29 cellular contexts compared by ENCODE assay signal in the genomic region with DNA sequence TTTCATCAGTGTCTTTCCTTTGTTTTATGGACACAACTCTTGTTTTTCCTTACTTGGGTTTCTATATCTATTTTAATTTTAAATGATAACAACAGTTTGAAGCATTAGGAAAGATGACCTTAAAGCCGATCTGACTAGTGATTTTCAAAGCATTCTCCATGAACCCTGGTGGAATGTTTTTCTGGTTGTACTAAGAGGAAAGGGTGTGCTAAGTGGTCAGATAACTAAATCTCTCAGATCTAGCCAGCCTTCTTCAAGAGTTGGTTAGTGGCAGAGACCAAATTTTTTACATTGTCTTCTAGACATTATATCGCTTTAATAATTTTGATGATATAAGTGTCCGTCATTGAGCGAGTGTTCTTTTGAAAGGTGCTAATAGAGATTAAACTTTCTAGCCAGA.
"Had no signal": no experiment of that assay in that cellular context is flagged by ENCODE, and none has a peak within 500 bp of the region (broad histone marks: within the 10 kb centered on the region; RNA-seq: fewer than 3 reads in every experiment).

No MANE protein-coding gene starts in this region.

- H3K4me3 Mint-ChIP-seq: activated CD4-positive, alpha-beta memory T cell treated with anti-CD3 and anti-CD28 coated beads, Interleukin-2, amount 10 ng/mL, durations not matched to agents 7 days and 5 days; activated CD4-positive, alpha-beta T cell treated with anti-CD3 and anti-CD28 coated beads, Interleukin-2, amount 10 ng/mL, durations not matched to agents 7 days and 5 days; activated naive CD4-positive, alpha-beta T cell treated with anti-CD3 and anti-CD28 coated beads, Interleukin-2, amount 50 U/mL, for 24 hours; activated naive CD8-positive, alpha-beta T cell treated with anti-CD3 and anti-CD28 coated beads, Interleukin-2, amount 50 U/mL, for 24 hours; brain; natural killer cell treated with Interleukin-12 subunit alpha and Interleukin-12 subunit beta and Interleukin-15 and Interleukin-18, amount 100 ng/mL, for 72 hours; stimulated activated naive B cell treated with anti-CD40 and anti-IgM and Interleukin-4, amounts not matched to agents 10 μg/mL and 1 μg/mL and 100 μg/mL, for 72 hours; WTC11 had no signal

- H3K9me3 Mint-ChIP-seq: activated CD4-positive, alpha-beta memory T cell treated with anti-CD3 and anti-CD28 coated beads, Interleukin-2, amount 10 ng/mL, durations not matched to agents 7 days and 5 days had no signal

- H3K27ac ChIP-seq: epithelial cell of prostate, esophagus squamous epithelium, left ventricle myocardium inferior, pancreas, psoas muscle, sigmoid colon, stomach, transverse colon had no signal

- H3K4me1 ChIP-seq: esophagus squamous epithelium, pancreas, psoas muscle, sigmoid colon, stomach, transverse colon had no signal

- DNase-seq: activated CD4-positive, alpha-beta memory T cell treated with anti-CD3 and anti-CD28 coated beads, Interleukin-2, amount 10 ng/mL, durations not matched to agents 7 days and 5 days; activated CD4-positive, alpha-beta T cell treated with anti-CD3 and anti-CD28 coated beads for 1 hour; activated CD4-positive, alpha-beta T cell treated with anti-CD3 and anti-CD28 coated beads, Interleukin-2, amount 10 ng/mL, durations not matched to agents 7 days and 5 days; activated CD8-positive, alpha-beta memory T cell treated with anti-CD3 and anti-CD28 coated beads, Interleukin-2, amount 50 U/mL, for 48 hours; activated naive CD8-positive, alpha-beta T cell treated with anti-CD3 and anti-CD28 coated beads, Interleukin-2, amount 50 U/mL, for 24 hours; activated T-cell treated with anti-CD3 and anti-CD28 coated beads, Interleukin-2, amount 50 U/mL, for 48 hours; dermis blood vessel endothelial cell; effector CD4-positive, alpha-beta T cell; esophagus squamous epithelium; foreskin melanocyte; islet precursor cell; left ventricle myocardium inferior; mucosa of descending colon; pancreas; psoas muscle; sigmoid colon; stimulated activated CD4-positive, alpha-beta T cell treated with anti-CD3 and anti-CD28 coated beads, Interleukin-15, amount 100 ng/mL, for 24 hours; stimulated activated CD4-positive, alpha-beta T cell treated with anti-CD3 and anti-CD28 coated beads, Interleukin-2, amount 100 ng/mL, for 24 hours; stimulated activated naive B cell treated with anti-CD40 and anti-IgM and Interleukin-4, amounts not matched to agents 10 μg/mL and 1 μg/mL and 100 μg/mL, for 72 hours; stomach; T-helper 2 cell; transverse colon had no signal

- H3K4me3 ChIP-seq: esophagus squamous epithelium, left ventricle myocardium inferior, lung, mucosa of descending colon, pancreas, psoas muscle, sigmoid colon, stomach, transverse colon had no signal

- H3K9me3 ChIP-seq: esophagus squamous epithelium, left ventricle myocardium inferior, mucosa of descending colon, pancreas, psoas muscle, sigmoid colon, stomach, transverse colon had no signal

- H3K27ac Mint-ChIP-seq: activated CD4-positive, alpha-beta memory T cell treated with anti-CD3 and anti-CD28 coated beads, Interleukin-2, amount 10 ng/mL, durations not matched to agents 7 days and 5 days; activated CD4-positive, alpha-beta T cell treated with anti-CD3 and anti-CD28 coated beads, Interleukin-2, amount 10 ng/mL, durations not matched to agents 7 days and 5 days; activated naive CD4-positive, alpha-beta T cell treated with anti-CD3 and anti-CD28 coated beads, Interleukin-2, amount 50 U/mL, for 24 hours; activated naive CD8-positive, alpha-beta T cell treated with anti-CD3 and anti-CD28 coated beads, Interleukin-2, amount 50 U/mL, for 24 hours; activated T-helper 2 cell treated with anti-CD3 and anti-CD28 coated beads, Interferon-gamma antibody, Interleukin-2, Interleukin-4, amounts not matched to agents 10 μg/mL and 5 μg/mL and 100 μg/mL, durations not matched to agents 14 hours and 24 hours and 36 hours; brain; natural killer cell treated with Interleukin-12 subunit alpha and Interleukin-12 subunit beta and Interleukin-15 and Interleukin-18, amount 100 ng/mL, for 72 hours; stimulated activated naive B cell treated with anti-CD40 and anti-IgM and Interleukin-4, amounts not matched to agents 10 μg/mL and 1 μg/mL and 100 μg/mL, for 72 hours; WTC11 had no signal

- H3K27me3 Mint-ChIP-seq: activated CD4-positive, alpha-beta memory T cell treated with anti-CD3 and anti-CD28 coated beads, Interleukin-2, amount 10 ng/mL, durations not matched to agents 7 days and 5 days; activated CD4-positive, alpha-beta T cell treated with anti-CD3 and anti-CD28 coated beads, Interleukin-2, amount 10 ng/mL, durations not matched to agents 7 days and 5 days; activated naive CD4-positive, alpha-beta T cell treated with anti-CD3 and anti-CD28 coated beads, Interleukin-2, amount 50 U/mL, for 24 hours; activated naive CD8-positive, alpha-beta T cell treated with anti-CD3 and anti-CD28 coated beads, Interleukin-2, amount 50 U/mL, for 24 hours; brain; natural killer cell treated with Interleukin-12 subunit alpha and Interleukin-12 subunit beta and Interleukin-15 and Interleukin-18, amount 100 ng/mL, for 72 hours; stimulated activated naive B cell treated with anti-CD40 and anti-IgM and Interleukin-4, amounts not matched to agents 10 μg/mL and 1 μg/mL and 100 μg/mL, for 72 hours had no signal

- ATAC-seq: activated naive CD8-positive, alpha-beta T cell treated with anti-CD3 and anti-CD28 coated beads, Interleukin-2, amount 50 U/mL, for 24 hours; mucosa of descending colon; natural killer cell treated with Interleukin-12 subunit alpha and Interleukin-12 subunit beta and Interleukin-15 and Interleukin-18, amount 100 ng/mL, for 72 hours; pancreas; psoas muscle; stimulated activated naive B cell treated with anti-CD40 and anti-IgM and Interleukin-4, amounts not matched to agents 10 μg/mL and 1 μg/mL and 100 μg/mL, for 72 hours; WTC11 had no signal

- H3K27me3 ChIP-seq: esophagus squamous epithelium, pancreas, sigmoid colon, stomach, transverse colon had no signal

- H3K36me3 ChIP-seq: esophagus squamous epithelium, left ventricle myocardium inferior, pancreas, sigmoid colon, transverse colon had no signal

- H3K4me1 Mint-ChIP-seq: activated CD4-positive, alpha-beta memory T cell treated with anti-CD3 and anti-CD28 coated beads, Interleukin-2, amount 10 ng/mL, durations not matched to agents 7 days and 5 days; activated CD4-positive, alpha-beta T cell treated with anti-CD3 and anti-CD28 coated beads, Interleukin-2, amount 10 ng/mL, durations not matched to agents 7 days and 5 days; activated naive CD4-positive, alpha-beta T cell treated with anti-CD3 and anti-CD28 coated beads, Interleukin-2, amount 50 U/mL, for 24 hours; activated naive CD8-positive, alpha-beta T cell treated with anti-CD3 and anti-CD28 coated beads, Interleukin-2, amount 50 U/mL, for 24 hours; WTC11 had no signal
